19 cellular contexts compared by ENCODE assay signal in the genomic region with DNA sequence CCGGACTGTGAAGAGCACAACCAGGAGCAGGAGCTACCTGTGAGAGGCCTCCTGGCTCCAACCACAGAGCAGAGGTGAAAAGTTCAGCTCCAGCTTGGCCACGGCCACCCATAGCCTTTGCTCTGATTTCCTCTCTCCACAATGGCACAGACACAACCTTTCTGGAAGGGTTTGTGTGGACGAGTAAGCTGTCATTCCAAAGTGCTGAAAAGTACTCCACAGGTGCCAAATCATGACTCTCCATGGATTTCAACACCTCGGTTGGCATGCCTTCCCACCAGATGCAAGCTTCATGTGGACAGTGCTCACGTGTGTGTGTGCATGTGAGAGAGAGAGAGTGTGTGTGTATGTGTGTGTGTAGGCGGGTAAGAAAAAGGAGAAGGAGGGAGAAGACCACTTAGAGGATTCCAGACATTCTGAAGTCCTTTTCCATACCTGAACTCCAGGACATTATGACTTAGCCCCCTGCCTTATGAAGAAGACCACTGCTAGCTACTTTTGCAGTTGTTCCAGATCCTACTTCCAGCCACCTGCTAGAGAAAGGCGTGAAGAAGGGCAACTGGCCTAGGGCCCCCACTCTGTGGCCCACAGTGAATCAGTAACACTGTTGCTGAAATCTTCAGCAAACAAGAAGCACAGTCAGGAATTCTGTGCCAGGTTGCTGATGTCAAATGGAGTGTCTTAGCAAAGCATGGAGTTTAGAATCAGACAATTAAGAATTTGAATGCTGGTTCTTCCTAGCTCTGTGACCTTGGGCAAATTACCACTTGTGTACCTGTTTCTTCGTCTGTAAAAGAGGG. TPM values are rescaled to one million over a fixed set of nuclear protein-coding genes. Genes with fewer than 3 reads are reported as not detected.
DNase-seq lines count a peak whose midpoint lies in the region; ATAC-seq, FAIRE-seq and TF ChIP-seq lines count a peak whose summit lies in the region.
"Had no signal": no experiment of that assay in that cellular context is flagged by ENCODE, and none has a peak within 500 bp of the region (broad histone marks: within the 10 kb centered on the region; RNA-seq: fewer than 3 reads in every experiment).

No MANE protein-coding gene starts in this region.

- TF ChIP-seq CTCF in RWPE2 (IDR thresholded peaks at IDR 0.05; ENCODE audit: poor library complexity, severe bottlenecking): no peak
- no peak for TF ChIP-seq CTCF in fibroblast of the aortic adventitia (IDR thresholded peaks at IDR 0.05; ENCODE audit: insufficient read depth, low read length)
- TF ChIP-seq CTCF in psoas muscle (IDR thresholded peaks at IDR 0.05): no peak
- TF ChIP-seq CTCF in GM10248 (IDR thresholded peaks at IDR 0.05; ENCODE audit: control extremely low read depth, extremely low read depth, low read depth, missing control alignments): no peak

- no peak for TF ChIP-seq POLR2A in GM12892 (IDR thresholded peaks at IDR 0.05; ENCODE audit: low read depth, low read length)

- H3K4me3 ChIP-seq in RWPE2 (ENCODE audit: severe bottlenecking): no peak overlapping the region
- no peak overlapping the region for H3K4me3 ChIP-seq in fibroblast of the aortic adventitia (ENCODE audit: low read depth, low read length)
- no peak overlapping the region for H3K4me3 ChIP-seq in psoas muscle
- H3K4me3 ChIP-seq: hepatocyte, lower lobe of right lung had no signal

- ATAC-seq in RWPE2 (ENCODE audit: low read depth): peak; percentile 61
- peak; percentile 89 to 93 (median 92) for ATAC-seq in psoas muscle
- ATAC-seq: activated CD4-positive, alpha-beta T cell treated with anti-CD3 and anti-CD28 coated beads for 36 hours; stimulated activated naive CD8-positive, alpha-beta T cell treated with anti-CD3 and anti-CD28 coated beads, Interleukin-15, Interleukin-2, amounts not matched to agents 100 U/mL and 50 U/mL, for 24 hours had no signal

- H3K9me3 ChIP-seq in RWPE2 (ENCODE audit: severe bottlenecking) (no peaks in the 10 kb centered on the region), psoas muscle (no peaks in the 10 kb centered on the region)
- H3K9me3 ChIP-seq: lower lobe of right lung had no signal

- WGBS in psoas muscle, 3 donors: 30 to 40% (median 32%) methylated on average over 8 of the region's 8 CpGs

- H3K27me3 ChIP-seq in RWPE2 (ENCODE audit: insufficient read depth, poor library complexity, severe bottlenecking) (no peaks in the 10 kb centered on the region), psoas muscle (ENCODE audit: insufficient read depth in 3 of 3, low read length in 2 of 3) (no peaks in the 10 kb centered on the region)
- H3K27me3 ChIP-seq: hepatocyte had no signal

- H3K36me3 ChIP-seq in RWPE2 (ENCODE audit: low read depth) (no peaks in the 10 kb centered on the region), psoas muscle (ENCODE audit: insufficient read depth in 1 of 2, low read depth in 1 of 2) (no peaks in the 10 kb centered on the region)
- H3K36me3 ChIP-seq: lower lobe of right lung had no signal

- DNase-seq in AG20443 (ENCODE audit: low spot score) (peak; percentile 71), RWPE2 (ENCODE audit: low spot score) (no peak), fibroblast of the aortic adventitia (ENCODE audit: low read depth) (peak; percentile 93), psoas muscle (peak; percentile 85 to 89), T1000 (lab: John Stamatoyannopoulos, UW) (no peak), C1 segment of cervical spinal cord (lab: John Stamatoyannopoulos, UW) (no peak), GM12892 (ENCODE audit: insufficient read length) (no peak), GM10248 (ENCODE audit: extremely low spot score) (no peak)
- DNase-seq: activated CD4-positive, alpha-beta T cell treated with anti-CD3 and anti-CD28 coated beads for 36 hours; activated naive CD4-positive, alpha-beta T cell treated with anti-CD3 and anti-CD28 coated beads, Interleukin-2, amount 50 U/mL, for 16 hours; AML-193; central memory CD4-positive, alpha-beta T cell; DMS 273 treated with DMSO at 0.1 percent for 48 hours; endodermal cell; lower lobe of right lung; NCI-H2081; NCI-H774; stimulated activated naive CD8-positive, alpha-beta T cell treated with anti-CD3 and anti-CD28 coated beads, Interleukin-15, Interleukin-2, amounts not matched to agents 100 U/mL and 50 U/mL, for 24 hours had no signal

- no peak for FAIRE-seq in GM12892 (lab: Jason Lieb, UNC)

- intact Hi-C loops in psoas muscle (cut with DNase I): no loop called here

- H3K27ac ChIP-seq in RWPE2 (ENCODE audit: poor library complexity, severe bottlenecking) (no peak overlapping the region), psoas muscle (peak overlapping the region; percentile 65)
- H3K27ac ChIP-seq: hepatocyte, lower lobe of right lung had no signal

- H3K4me1 ChIP-seq in RWPE2 (ENCODE audit: insufficient read depth, poor library complexity, severe bottlenecking) (peaks cover 9% of the 10 kb centered on the region), psoas muscle (peaks cover 36% of the 10 kb centered on the region)

- CTCF ChIA-PET in GM10248 (lab: Yijun Ruan, JAX): interaction anchor here (1.1 to 1.2 kb wide), 2 partner anchors 35 to 136 kb away, joined by 3 read pairs; no protein-coding TSS in a partner anchor

- POLR2A ChIA-PET in GM10248 (lab: Yijun Ruan, JAX): no interaction called here

RNA-seq across cellular contexts. Expression of gene NAV2, which starts 13.9 kb away (rescaled TPM):
- total RNA-seq in fibroblast of the aortic adventitia (ENCODE audit: low replicate concordance) (6.5 and 44.6 TPM in 2 replicates), psoas muscle (10 to 100 TPM in 1 of 4 donors, 1 to 10 TPM in 3; 2.1 to 21.8 (median 4.4) TPM)
- 1 to 10 TPM in 1 of 3 donors, under 1 TPM in 2; 0.68 to 4.4 (median 0.86) TPM for polyA plus RNA-seq in psoas muscle
- 1.2 TPM for polyA plus RNA-seq in GM12892 (2012; ENCODE audit: missing spikeins)

Comparison
In these comparisons a context has a peak if more than half of its experiments do, and no peak if none do; other contexts are left out.
1. DNase-seq: peak in AG20443 (single experiment), fibroblast of the aortic adventitia (single experiment) and psoas muscle (2 of 2); none in RWPE2 (single experiment), T1000 (single experiment), C1 segment of cervical spinal cord (0 of 14), GM12892 (single experiment) and GM10248 (single experiment).